In genomic region chr2:194443926-194444325, GRCh38 we compare ENCODE assay signal across 28 cellular contexts.
"Had no signal": no experiment of that assay in that cellular context is flagged by ENCODE, and none has a peak within 500 bp of the region (broad histone marks: within the 10 kb centered on the region; RNA-seq: fewer than 3 reads in every experiment).

No MANE protein-coding gene starts in this region.

- H3K4me1 ChIP-seq: ascending aorta, SJCRH30 had no signal

- H3K4me3 ChIP-seq: ascending aorta, K562, SJCRH30, SK-N-MC had no signal

- H3K9me3 ChIP-seq: ascending aorta, SJCRH30 had no signal

- ATAC-seq: activated CD8-positive, alpha-beta memory T cell treated with anti-CD3 and anti-CD28 coated beads, Interleukin-2, amount 10 ng/mL, durations not matched to agents 7 days and 5 days; K562; Panc1 had no signal

- H3K27me3 ChIP-seq: ascending aorta had no signal

- H3K27ac ChIP-seq: ascending aorta, SJCRH30, SK-N-MC, WERI-Rb-1 had no signal

- H3K4me3 Mint-ChIP-seq: activated CD4-positive, alpha-beta memory T cell treated with anti-CD3 and anti-CD28 coated beads, Interleukin-2, amount 10 ng/mL, durations not matched to agents 7 days and 5 days; activated CD8-positive, alpha-beta memory T cell treated with anti-CD3 and anti-CD28 coated beads, Interleukin-2, amount 10 ng/mL, durations not matched to agents 7 days and 5 days; activated naive CD8-positive, alpha-beta T cell treated with anti-CD3 and anti-CD28 coated beads for 36 hours had no signal

- H3K4me1 Mint-ChIP-seq: activated CD4-positive, alpha-beta memory T cell treated with anti-CD3 and anti-CD28 coated beads, Interleukin-2, amount 10 ng/mL, durations not matched to agents 7 days and 5 days; activated CD8-positive, alpha-beta memory T cell treated with anti-CD3 and anti-CD28 coated beads, Interleukin-2, amount 10 ng/mL, durations not matched to agents 7 days and 5 days; activated naive CD8-positive, alpha-beta T cell treated with anti-CD3 and anti-CD28 coated beads for 36 hours had no signal

- H3K27ac Mint-ChIP-seq: activated CD4-positive, alpha-beta memory T cell treated with anti-CD3 and anti-CD28 coated beads, Interleukin-2, amount 10 ng/mL, durations not matched to agents 7 days and 5 days; activated CD8-positive, alpha-beta memory T cell treated with anti-CD3 and anti-CD28 coated beads, Interleukin-2, amount 10 ng/mL, durations not matched to agents 7 days and 5 days; activated naive CD8-positive, alpha-beta T cell treated with anti-CD3 and anti-CD28 coated beads for 36 hours had no signal

- H3K27me3 Mint-ChIP-seq: activated CD4-positive, alpha-beta memory T cell treated with anti-CD3 and anti-CD28 coated beads, Interleukin-2, amount 10 ng/mL, durations not matched to agents 7 days and 5 days; activated CD8-positive, alpha-beta memory T cell treated with anti-CD3 and anti-CD28 coated beads, Interleukin-2, amount 10 ng/mL, durations not matched to agents 7 days and 5 days; activated naive CD8-positive, alpha-beta T cell treated with anti-CD3 and anti-CD28 coated beads for 36 hours had no signal

- H3K36me3 Mint-ChIP-seq: activated CD8-positive, alpha-beta memory T cell treated with anti-CD3 and anti-CD28 coated beads, Interleukin-2, amount 10 ng/mL, durations not matched to agents 7 days and 5 days; activated naive CD8-positive, alpha-beta T cell treated with anti-CD3 and anti-CD28 coated beads for 36 hours had no signal

- DNase-seq: activated CD4-positive, alpha-beta memory T cell treated with anti-CD3 and anti-CD28 coated beads, Interleukin-2, amount 10 ng/mL, durations not matched to agents 7 days and 5 days; activated CD4-positive, alpha-beta T cell treated with anti-CD3 and anti-CD28 coated beads for 1 hour; activated CD4-positive, alpha-beta T cell treated with anti-CD3 and anti-CD28 coated beads for 48 hours; activated CD4-positive, CD25-positive, alpha-beta regulatory T cell; activated CD8-positive, alpha-beta memory T cell treated with anti-CD3 and anti-CD28 coated beads for 24 hours; activated CD8-positive, alpha-beta memory T cell treated with anti-CD3 and anti-CD28 coated beads, Interleukin-2, amount 10 ng/mL, durations not matched to agents 7 days and 5 days; activated CD8-positive, alpha-beta memory T cell treated with anti-CD3 and anti-CD28 coated beads, Interleukin-2, amount 50 U/mL, for 48 hours; activated effector memory CD4-positive, alpha-beta T cell treated with Interleukin-2 at 50 U/mL for 16 hours; activated naive CD4-positive, alpha-beta T cell treated with anti-CD3 and anti-CD28 coated beads, Interleukin-2, amount 50 U/mL, for 16 hours; activated naive CD8-positive, alpha-beta T cell treated with anti-CD3 and anti-CD28 coated beads for 36 hours; activated T-cell treated with anti-CD3 and anti-CD28 coated beads, Interleukin-2, amount 50 U/mL, for 48 hours; amniotic stem cell; MV-4-11; NCI-H1092; NCI-H1417 treated with DMSO at 0.1 percent for 48 hours; NCI-H187 treated with DMSO at 0.1 percent for 48 hours; NCI-H2081; NCI-H345; NCI-H524 treated with DMSO at 0.1 percent for 48 hours; Right ventricle myocardium superior; RPMI8226; SJCRH30; T1000; WERI-Rb-1 had no signal

- H3K36me3 ChIP-seq: ascending aorta, SJCRH30, WERI-Rb-1 had no signal
